ENCODE assay signal across 13 cellular contexts in the genomic region with DNA sequence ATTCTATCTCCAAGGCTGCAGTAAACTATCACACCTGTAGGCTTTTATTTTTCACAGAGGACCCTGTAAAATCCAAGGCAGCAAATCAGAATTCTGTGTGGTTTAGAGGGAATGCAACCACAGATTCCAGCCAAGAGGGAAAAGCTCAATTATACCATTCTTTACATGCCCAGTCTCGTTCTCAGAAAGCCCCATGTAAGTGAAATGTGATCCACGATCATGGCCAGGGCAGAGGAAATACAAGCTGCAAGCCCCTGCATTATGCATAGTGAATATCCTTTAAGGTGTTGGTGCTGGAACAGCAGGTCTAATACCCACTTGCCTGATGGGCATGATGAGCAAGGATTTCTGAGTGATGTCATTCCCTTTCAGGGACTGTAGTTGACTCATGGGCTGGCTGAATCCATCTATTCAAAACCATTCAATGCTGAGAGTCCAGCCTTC.
DNase-seq lines count a peak whose midpoint lies in the region; ATAC-seq, FAIRE-seq and TF ChIP-seq lines count a peak whose summit lies in the region.
"Had no signal": no experiment of that assay in that cellular context is flagged by ENCODE, and none has a peak within 500 bp of the region (broad histone marks: within the 10 kb centered on the region; RNA-seq: fewer than 3 reads in every experiment).

No MANE protein-coding gene starts in this region.

- DNase-seq in A172 (ENCODE audit: low spot score) (peak; percentile 13), HT1080 (ENCODE audit: low read depth) (peak; percentile 64), foreskin keratinocyte (peak; percentile 98 to 99), kidney (no peak), NCI-H2227 (lab: John Stamatoyannopoulos, UW; ENCODE audit: unreplicated experiment) (no peak)
- DNase-seq: activated CD4-positive, CD25-positive, alpha-beta regulatory T cell; cortex of kidney; glutamatergic neuron; mesendoderm had no signal

- H3K4me2 ChIP-seq in SU-DHL-6 (ENCODE audit: low read depth, low read length, poor library complexity, severe bottlenecking): peak overlapping the region; percentile 35

- H3K27me3 ChIP-seq in SU-DHL-6 (ENCODE audit: low read length) (no peaks in the 10 kb centered on the region), foreskin keratinocyte (no peaks in the 10 kb centered on the region)
- H3K27me3 ChIP-seq: suprapubic skin had no signal

- H3F3A ChIP-seq in SU-DHL-6 (ENCODE audit: insufficient read depth): no peaks in the 10 kb centered on the region

- no peak overlapping the region for H2AFZ ChIP-seq in SU-DHL-6 (ENCODE audit: low read depth, low read length, severe bottlenecking)

- no peaks in the 10 kb centered on the region for H3K9me2 ChIP-seq in SU-DHL-6 (replicated peaks; ENCODE audit: insufficient read depth, low read length)

- intact Hi-C loops in kidney (cut with DNase I): no loop called here

- no peaks in the 10 kb centered on the region for H3K79me2 ChIP-seq in SU-DHL-6 (ENCODE audit: insufficient read depth, low read length)

- no peak overlapping the region for H3K4me3 ChIP-seq in SU-DHL-6 (ENCODE audit: insufficient read depth, low read length, poor library complexity, severe bottlenecking)
- no peak overlapping the region for H3K4me3 ChIP-seq in kidney (ENCODE audit: low read length in 2 of 2)
- H3K4me3 ChIP-seq: suprapubic skin had no signal

- ATAC-seq in foreskin keratinocyte (peak; percentile 93), HG03025 (IDR thresholded peaks at IDR 0.05; ENCODE audit: low FRiP score, unreplicated experiment) (no peak), GM18907 (IDR thresholded peaks at IDR 0.05; ENCODE audit: unreplicated experiment) (no peak)

- TF ChIP-seq CTCF in SU-DHL-6 (IDR thresholded peaks at IDR 0.05; ENCODE audit: insufficient read depth, low read length, poor library complexity, severe bottlenecking): no peak
- peak; percentile 64 for TF ChIP-seq CTCF in foreskin keratinocyte (conservative IDR thresholded peaks at IDR 0.05)
- no peak for TF ChIP-seq CTCF in kidney (IDR thresholded peaks at IDR 0.05; ENCODE audit: borderline replicate concordance, extremely low read depth, insufficient read depth)

- no peak for FAIRE-seq in kidney (lab: Jason Lieb, UNC)

- H3K4me1 ChIP-seq in foreskin keratinocyte (peaks cover 11% of the 10 kb centered on the region), kidney (ENCODE audit: control insufficient read depth in 1 of 2, insufficient read depth in 1 of 2, low read depth in 1 of 2, low read length in 2 of 2) (peaks cover 1 to 3% of the 10 kb centered on the region in 2 donors)

- no peak overlapping the region for H3K27ac ChIP-seq in SU-DHL-6 (ENCODE audit: low read depth, low read length)
- H3K27ac ChIP-seq in foreskin keratinocyte: peak overlapping the region; percentile 12
- H3K27ac ChIP-seq in kidney (ENCODE audit: low read depth in 2 of 2, low read length in 2 of 2): no peak overlapping the region
- H3K27ac ChIP-seq: suprapubic skin had no signal

- no peaks in the 10 kb centered on the region for H3K9me3 ChIP-seq in SU-DHL-6 (ENCODE audit: insufficient read depth, low read length)
- no peaks in the 10 kb centered on the region for H3K9me3 ChIP-seq in kidney (ENCODE audit: control insufficient read depth in 1 of 2, low read length in 2 of 2)
- H3K9me3 ChIP-seq: suprapubic skin had no signal

- H4K20me1 ChIP-seq in SU-DHL-6 (ENCODE audit: low read depth, low read length): no peaks in the 10 kb centered on the region

- H3K36me3 ChIP-seq in SU-DHL-6 (ENCODE audit: low read length) (no peaks in the 10 kb centered on the region), kidney (ENCODE audit: control insufficient read depth in 1 of 2, insufficient read depth in 2 of 2, low read length in 2 of 2) (no peaks in the 10 kb centered on the region)
- H3K36me3 ChIP-seq: suprapubic skin had no signal

- H3K9ac ChIP-seq in SU-DHL-6 (ENCODE audit: low read length): no peak overlapping the region
- no peak overlapping the region for H3K9ac ChIP-seq in kidney (ENCODE audit: low read length in 2 of 2)

Comparison
In these comparisons a context has a peak if more than half of its experiments do, and no peak if none do; other contexts are left out.
1. DNase-seq: peak in A172 (single experiment), HT1080 (single experiment) and foreskin keratinocyte (2 of 2); none in kidney (single experiment) and NCI-H2227 (single experiment).